Comparison of ENCODE assay signal across 8 cellular contexts in the genomic region with DNA sequence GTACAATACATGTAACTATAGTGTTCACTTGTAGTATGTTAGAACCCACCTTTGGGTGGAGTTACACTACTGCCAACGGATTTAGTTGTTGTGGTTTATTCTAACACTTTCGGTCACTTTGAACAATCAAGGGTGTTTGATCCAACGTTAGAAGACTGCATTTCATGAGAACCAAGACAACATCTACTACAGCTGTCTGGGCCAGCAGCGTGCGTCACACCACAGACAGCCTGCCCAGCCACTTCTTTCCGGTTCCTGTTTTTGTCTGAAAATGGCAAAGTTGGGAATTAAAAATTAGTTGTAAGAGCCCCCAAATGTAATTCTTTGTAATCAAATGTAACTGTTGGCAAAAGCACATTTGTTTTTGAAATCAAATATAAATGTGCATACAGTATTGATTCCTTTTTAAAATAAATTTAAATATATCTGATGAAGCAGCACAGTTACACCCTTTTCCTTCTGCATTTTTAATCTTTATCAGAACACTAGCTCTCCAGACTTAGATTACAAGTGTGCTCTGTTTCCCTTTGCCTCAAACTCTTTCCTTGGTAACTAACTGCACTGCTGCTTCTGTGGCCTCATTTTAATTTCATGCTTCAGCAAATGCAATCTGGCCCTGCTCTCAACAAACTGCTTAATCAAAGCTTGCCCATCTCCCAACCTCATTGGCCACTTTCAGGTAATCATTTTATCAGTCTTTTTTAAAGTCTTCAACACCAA.
DNase-seq lines count a peak whose midpoint lies in the region; ATAC-seq, FAIRE-seq and TF ChIP-seq lines count a peak whose summit lies in the region.

No MANE protein-coding gene starts in this region.

- no peaks in the 10 kb centered on the region for H3K4me1 ChIP-seq in smooth muscle cell (ENCODE audit: low read depth)

- peaks cover 7% of the 10 kb centered on the region for H3K36me3 Mint-ChIP-seq in effector memory CD8-positive, alpha-beta T cell (ENCODE audit: insufficient read depth)

- H3K4me1 Mint-ChIP-seq in effector memory CD8-positive, alpha-beta T cell (ENCODE audit: low read depth in 2 of 2), result peaks cover 29 to 34% of the 10 kb centered on the region in 2 donors

- peak overlapping the region; percentile 71 to 74 for H3K4me3 Mint-ChIP-seq in effector memory CD8-positive, alpha-beta T cell

- H3K4me2 ChIP-seq in smooth muscle cell, result no peak overlapping the region

- H3K4me3 ChIP-seq in smooth muscle cell, result no peak overlapping the region
- no peak overlapping the region for H3K4me3 ChIP-seq in H7 (ENCODE audit: insufficient read depth, low read depth, low read length)

- peak; percentile 99 for ATAC-seq in HG03175 (IDR thresholded peaks at IDR 0.05; ENCODE audit: unreplicated experiment)
- peak; percentile 98 for ATAC-seq in effector memory CD8-positive, alpha-beta T cell (replicated peaks)

- no peaks in the 10 kb centered on the region for H3K9me3 Mint-ChIP-seq in effector memory CD8-positive, alpha-beta T cell

- peak overlapping the region; percentile 86 to 95 for H3K27ac Mint-ChIP-seq in effector memory CD8-positive, alpha-beta T cell

- H3K9ac ChIP-seq in smooth muscle cell (ENCODE audit: low read depth), result no peak overlapping the region

- peak overlapping the region; percentile 29 for H2AFZ ChIP-seq in smooth muscle cell (ENCODE audit: low read depth)

- no peaks in the 10 kb centered on the region for H3K27me3 Mint-ChIP-seq in effector memory CD8-positive, alpha-beta T cell

- H3F3A ChIP-seq in smooth muscle cell (ENCODE audit: low read depth), result no peaks in the 10 kb centered on the region

- DNase-seq in GM19239 (ENCODE audit: insufficient read length, low spot score) (no peak), smooth muscle cell (lab: John Stamatoyannopoulos, UW; ENCODE audit: unreplicated experiment) (no peak), NCI-H774 (lab: John Stamatoyannopoulos, UW) (no peak), H7 (no peak), SIG-M5 (lab: John Stamatoyannopoulos, UW) (no peak)
- DNase-seq in activated CD4-positive, CD25-positive, alpha-beta regulatory T cell treated with anti-CD3 and anti-CD28 coated beads, Interleukin-2, amount 50 U/mL, for 72 hours, result peak; percentile 44
- peak; percentile 66 to 70 (median 67) for DNase-seq in effector memory CD8-positive, alpha-beta T cell

- H3K27me3 ChIP-seq in smooth muscle cell (ENCODE audit: low read depth) (no peaks in the 10 kb centered on the region), H7 (ENCODE audit: control insufficient read depth, insufficient read depth, low read length) (no peaks in the 10 kb centered on the region)

- H3K79me2 ChIP-seq in smooth muscle cell (ENCODE audit: low read depth), result no peaks in the 10 kb centered on the region

- no peaks in the 10 kb centered on the region for H3K9me3 ChIP-seq in smooth muscle cell (replicated peaks; ENCODE audit: low read depth)

- FAIRE-seq in GM19239 (lab: Jason Lieb, UNC), result peak; percentile 88

- H4K20me1 ChIP-seq in smooth muscle cell (ENCODE audit: low read depth), result no peaks in the 10 kb centered on the region

- no peaks in the 10 kb centered on the region for H3K36me3 ChIP-seq in smooth muscle cell (ENCODE audit: low read depth)
- no peaks in the 10 kb centered on the region for H3K36me3 ChIP-seq in H7 (replicated peaks; ENCODE audit: control insufficient read depth, insufficient read depth, low read length)

- no peak for TF ChIP-seq CTCF in smooth muscle cell (IDR thresholded peaks at IDR 0.05; ENCODE audit: borderline replicate concordance, insufficient read depth, poor library complexity, severe bottlenecking)

- H3K27ac ChIP-seq in smooth muscle cell (ENCODE audit: low read depth), result peak overlapping the region; percentile 25

- 59% methylated on average over 6 of the region's 6 CpGs for WGBS in smooth muscle cell (ENCODE audit: low lambda C conversion rate)

Comparison
In these comparisons a context has a peak if more than half of its experiments do, and no peak if none do; other contexts are left out.
1. DNase-seq: peak in activated CD4-positive, CD25-positive, alpha-beta regulatory T cell treated with anti-CD3 and anti-CD28 coated beads, Interleukin-2, amount 50 U/mL, for 72 hours (single experiment) and effector memory CD8-positive, alpha-beta T cell (3 of 3); none in GM19239 (single experiment), smooth muscle cell (single experiment), NCI-H774 (single experiment), H7 (single experiment) and SIG-M5 (single experiment).